ENCODE assay signal across 10 cellular contexts in the genomic region with DNA sequence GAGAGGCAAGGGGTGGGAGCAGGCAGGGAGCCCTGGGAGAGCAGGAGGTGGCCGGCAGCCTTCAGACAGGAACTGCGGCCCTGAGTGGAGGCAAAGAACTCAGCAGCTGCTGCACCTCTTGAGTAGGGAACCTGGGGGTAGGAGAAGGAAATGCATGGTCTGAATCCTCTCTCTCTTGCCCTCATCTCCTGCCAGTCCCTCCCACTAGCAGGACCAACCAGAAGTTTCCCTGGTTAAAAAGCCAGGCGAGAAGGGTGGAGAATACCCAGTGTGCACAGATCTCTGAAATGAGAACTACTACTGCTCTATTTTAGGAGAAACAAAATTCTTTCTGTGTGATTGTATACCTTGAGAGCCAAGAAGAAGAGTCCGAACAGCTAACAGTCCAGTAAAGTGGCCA. TPM values are rescaled to one million over a fixed set of nuclear protein-coding genes. Genes with fewer than 3 reads are reported as not detected.
DNase-seq lines count a peak whose midpoint lies in the region; ATAC-seq, FAIRE-seq and TF ChIP-seq lines count a peak whose summit lies in the region.
"Had no signal": no experiment of that assay in that cellular context is flagged by ENCODE, and none has a peak within 500 bp of the region (broad histone marks: within the 10 kb centered on the region; RNA-seq: fewer than 3 reads in every experiment).

No MANE protein-coding gene starts in this region.

- DNase-seq in A549 (ENCODE audit: low read depth in 1 of 2, low spot score in 1 of 2) (peak; percentile 34 to 47), NCI-H460 (ENCODE audit: extremely low read depth, low read depth) (peak; percentile 52), endodermal cell (peak; percentile 88), testis (no peak), NOMO-1 treated with DMSO at 0.1 percent for 48 hours (lab: John Stamatoyannopoulos, UW; ENCODE audit: unreplicated experiment) (no peak)
- no peak for DNase-seq in stimulated activated CD4-positive, alpha-beta T cell treated with anti-CD3 and anti-CD28 coated beads, Interleukin-15, amount 100 ng/mL, for 24 hours
- no peak for DNase-seq in effector memory CD4-positive, alpha-beta T cell
- DNase-seq: activated CD8-positive, alpha-beta memory T cell treated with anti-CD3 and anti-CD28 coated beads, Interleukin-2, amount 50 U/mL, for 48 hours; NCI-H187 treated with DMSO at 0.1 percent for 48 hours had no signal

- H3K27me3 ChIP-seq in endodermal cell (ENCODE audit: control insufficient read depth, insufficient read depth, low read length, poor library complexity, severe bottlenecking): no peaks in the 10 kb centered on the region
- H3K27me3 ChIP-seq in testis: no peaks in the 10 kb centered on the region
- no peaks in the 10 kb centered on the region for H3K27me3 ChIP-seq in effector memory CD4-positive, alpha-beta T cell (replicated peaks; ENCODE audit: control insufficient read depth, insufficient read depth, low read length, poor library complexity, severe bottlenecking)

- H3K9me3 ChIP-seq in A549: no peaks in the 10 kb centered on the region
- H3K9me3 ChIP-seq in endodermal cell (ENCODE audit: control insufficient read depth, low read length): no peaks in the 10 kb centered on the region
- no peaks in the 10 kb centered on the region for H3K9me3 ChIP-seq in mesodermal cell (ENCODE audit: control insufficient read depth, low read length)
- H3K9me3 ChIP-seq in testis: no peaks in the 10 kb centered on the region
- H3K9me3 ChIP-seq in effector memory CD4-positive, alpha-beta T cell (ENCODE audit: control insufficient read depth, low read length): no peaks in the 10 kb centered on the region

- peak; percentile 92 to 97 for ATAC-seq in A549

- TF ChIP-seq EP300 in A549 (IDR thresholded peaks at IDR 0.05): no peak

- FAIRE-seq in A549 (lab: Jason Lieb, UNC): no peak

- H3K4me3 ChIP-seq in A549 (no peak overlapping the region), endodermal cell (ENCODE audit: low read length) (no peak overlapping the region), mesodermal cell (ENCODE audit: extremely low read depth, insufficient read depth, low read length, poor library complexity, severe bottlenecking) (no peak overlapping the region), testis (no peak overlapping the region)
- no peak overlapping the region for H3K4me3 ChIP-seq in effector memory CD4-positive, alpha-beta T cell (ENCODE audit: insufficient read depth, low read depth, low read length, poor library complexity, severe bottlenecking)

- H3K36me3 Mint-ChIP-seq in endodermal cell (ENCODE audit: low read depth): peaks cover 24% of the 10 kb centered on the region

- no peak for TF ChIP-seq POLR2A in A549 (IDR thresholded peaks at IDR 0.05; ENCODE audit: low read length)
- TF ChIP-seq POLR2A in testis (IDR thresholded peaks at IDR 0.05): no peak

- TF ChIP-seq RAD21 in A549 (conservative IDR thresholded peaks at IDR 0.05 in 1 of 2, IDR thresholded peaks at IDR 0.05 in 1 of 2): no peak

- peak overlapping the region; percentile 79 for H3K27ac Mint-ChIP-seq in endodermal cell

- no peak overlapping the region for H3K9ac ChIP-seq in endodermal cell (ENCODE audit: extremely low read depth, low read length, poor library complexity, severe bottlenecking)

- H3K4me2 ChIP-seq in A549: peak overlapping the region; percentile 55

- H3K9me3 Mint-ChIP-seq in endodermal cell: no peaks in the 10 kb centered on the region

- H3K27me3 Mint-ChIP-seq in endodermal cell (ENCODE audit: insufficient read depth): no peaks in the 10 kb centered on the region

- 58% methylated on average over 4 of the region's 4 CpGs for WGBS in A549 (ENCODE audit: missing lambda C conversion rate)
- 59 to 75% methylated on average over 2 to 4 of the region's 4 CpGs for WGBS in endodermal cell (ENCODE audit: insufficient coverage in 1 of 2, insufficient read length in 1 of 2), 2 experiments
- WGBS in mesodermal cell (ENCODE audit: insufficient coverage in 2 of 2), 2 experiments: 17 to 46% methylated on average over 1 to 2 of the region's 4 CpGs
- WGBS in testis, 2 donors: 70 to 72% methylated on average over 4 of the region's 4 CpGs

- no peak overlapping the region for H3K4me3 Mint-ChIP-seq in endodermal cell

- H3K36me3 ChIP-seq in endodermal cell (ENCODE audit: control insufficient read depth, insufficient read depth, low read length): peaks cover 16% of the 10 kb centered on the region
- H3K36me3 ChIP-seq in mesodermal cell (ENCODE audit: control insufficient read depth, insufficient read depth, low read length): peaks cover 17% of the 10 kb centered on the region
- no peaks in the 10 kb centered on the region for H3K36me3 ChIP-seq in testis (ENCODE audit: low read depth, missing control alignments)
- peaks cover 8% of the 10 kb centered on the region for H3K36me3 ChIP-seq in effector memory CD4-positive, alpha-beta T cell (ENCODE audit: control insufficient read depth, insufficient read depth, low read length)

- TF ChIP-seq CTCF in A549 (IDR thresholded peaks at IDR 0.05) (no peak), endodermal cell (conservative IDR thresholded peaks at IDR 0.05) (no peak), testis (IDR thresholded peaks at IDR 0.05) (no peak)

- CTCF ChIA-PET in A549 (lab: Yijun Ruan, JAX): interaction anchor here (0.6 to 5.1 kb wide), 33 partner anchors 8 to 264 kb away, joined by 3 to 73 read pairs (median 9); partner anchors contain the start of gene SERPINB1

- peaks cover 8% of the 10 kb centered on the region for H3K4me1 Mint-ChIP-seq in endodermal cell

- POLR2A ChIA-PET in A549 (lab: Yijun Ruan, JAX): interaction anchor here (1.0 to 2.3 kb wide), 5 partner anchors 25 to 198 kb away, joined by 3 to 24 read pairs (median 5); partner anchors contain the start of genes SERPINB1 and WRNIP1

- H3K4me1 ChIP-seq in A549 (peaks cover 18% of the 10 kb centered on the region), endodermal cell (ENCODE audit: control insufficient read depth, insufficient read depth, low read length) (no peaks in the 10 kb centered on the region), mesodermal cell (ENCODE audit: control insufficient read depth, insufficient read depth, low read length, poor library complexity, severe bottlenecking) (peaks cover 23% of the 10 kb centered on the region), testis (no peaks in the 10 kb centered on the region)
- peaks cover 15% of the 10 kb centered on the region for H3K4me1 ChIP-seq in effector memory CD4-positive, alpha-beta T cell (ENCODE audit: control insufficient read depth, insufficient read depth, low read length, poor library complexity, severe bottlenecking)

- H3K27ac ChIP-seq in A549 (peak overlapping the region; percentile 36 to 63; a peak in 4 of 6 replicates), endodermal cell (ENCODE audit: low read depth, low read length) (no peak overlapping the region), mesodermal cell (ENCODE audit: low read depth, low read length, severe bottlenecking) (peak overlapping the region; percentile 44), testis (peak overlapping the region in 1 of 2 donors; percentile 39)
- no peak overlapping the region for H3K27ac ChIP-seq in effector memory CD4-positive, alpha-beta T cell (ENCODE audit: insufficient read depth, low read length, poor library complexity, severe bottlenecking)

- intact Hi-C loops in testis (cut with DNase I; ENCODE audit: low total_unique reads): no loop called here

RNA-seq across cellular contexts. Expression of gene WRNIP1, which starts 25.4 kb away (rescaled TPM):
- polyA plus RNA-seq in A549 (2011; rRNA removed): 27.7 and 34.6 TPM in 2 replicates
- polyA plus RNA-seq in A549 (2012; cell fraction: cytosol; rRNA removed): 41.3 and 45.5 TPM in 2 replicates
- polyA plus RNA-seq in A549 (2012; cell fraction: nucleus; rRNA removed): 41.6 and 48.5 TPM in 2 replicates
- 32.2 to 32.8 TPM (median 32.3 TPM) in 3 replicates for polyA plus RNA-seq in A549 (2017; fragmentation: RNase III; extraction: RNeasy Plus Mini Kit Qiagen cat#74134 plus additional on column Dnase treatment)
- 22.9 and 29.5 TPM in 2 replicates for polyA minus RNA-seq in A549 (2011; rRNA and poly(A)+ RNA removed)
- total RNA-seq in NCI-H460 (2014; rRNA removed; shearing (Covaris generic)): 53.0 and 61.5 TPM in 2 replicates
- polyA plus RNA-seq in NCI-H460 (2014; cell fraction: nucleus; rRNA removed): 60.5 and 70.7 TPM in 2 replicates
- 10 to 100 TPM; 30.8 to 33.2 TPM for total RNA-seq in endodermal cell
- 29.7 TPM for polyA plus RNA-seq in endodermal cell (2013, experiment 1 of 2)
- polyA plus RNA-seq in endodermal cell (2013, experiment 2 of 2): 28.8 TPM
- polyA plus RNA-seq in mesodermal cell (2013, experiment 1 of 2): 34.2 TPM
- 31.3 TPM for polyA plus RNA-seq in mesodermal cell (2013, experiment 2 of 2)
- 100 to 1,000 TPM in 1 of 2 donors, 10 to 100 TPM in 1; 95.8 to 102 TPM for total RNA-seq in testis
- polyA plus RNA-seq in testis (ENCODE audit: insufficient read depth, low read depth, low replicate concordance): 57.7 TPM

RNA-seq across cellular contexts. Expression of gene MYLK4, which starts 39.9 kb away (rescaled TPM):
- polyA plus RNA-seq in A549 (2011; rRNA removed): 0.21 and 0.32 TPM in 2 replicates
- 0.03 TPM in 2 replicates for polyA plus RNA-seq in A549 (2012; cell fraction: cytosol; rRNA removed)
- 0.05 and 0.10 TPM in 2 replicates for polyA plus RNA-seq in A549 (2012; cell fraction: nucleus; rRNA removed)
- polyA plus RNA-seq in A549 (2017; fragmentation: RNase III; extraction: RNeasy Plus Mini Kit Qiagen cat#74134 plus additional on column Dnase treatment): 0.14 to 0.16 TPM (median 0.14 TPM) in 3 replicates
- polyA minus RNA-seq in A549 (2011; rRNA and poly(A)+ RNA removed): 0.10 and 0.21 TPM in 2 replicates
- 0.09 and 0.27 TPM in 2 replicates for total RNA-seq in NCI-H460 (2014; rRNA removed; shearing (Covaris generic))
- 0.01 and 0.38 TPM in 2 replicates for polyA plus RNA-seq in NCI-H460 (2014; cell fraction: nucleus; rRNA removed)
- total RNA-seq in endodermal cell: under 1 TPM; 0.18 to 0.20 TPM
- polyA plus RNA-seq in endodermal cell (2013, experiment 1 of 2): 0.21 TPM
- 0.08 TPM for polyA plus RNA-seq in endodermal cell (2013, experiment 2 of 2)
- 0.22 TPM for polyA plus RNA-seq in mesodermal cell (2013, experiment 1 of 2)
- polyA plus RNA-seq in mesodermal cell (2013, experiment 2 of 2): 0.25 TPM
- total RNA-seq in testis: 1 to 10 TPM in 1 of 2 donors, under 1 TPM in 1; 0.71 to 1.5 TPM
- polyA plus RNA-seq in testis (ENCODE audit: insufficient read depth, low read depth, low replicate concordance): 0.62 TPM

RNA-seq across cellular contexts. Expression of gene SERPINB1, which starts 51.1 kb away (rescaled TPM):
- polyA plus RNA-seq in A549 (2011; rRNA removed) (98.6 and 135 TPM in 2 replicates), A549 (2017; fragmentation: RNase III; extraction: RNeasy Plus Mini Kit Qiagen cat#74134 plus additional on column Dnase treatment) (52.6 to 63.2 TPM (median 52.7 TPM) in 3 replicates), testis (ENCODE audit: insufficient read depth, low read depth, low replicate concordance) (19.4 TPM)
- polyA plus RNA-seq in A549 (2012; cell fraction: cytosol; rRNA removed): 19.2 and 22.3 TPM in 2 replicates
- polyA plus RNA-seq in A549 (2012; cell fraction: nucleus; rRNA removed): 9.1 and 11.2 TPM in 2 replicates
- polyA minus RNA-seq in A549 (2011; rRNA and poly(A)+ RNA removed): 39.0 and 42.9 TPM in 2 replicates
- total RNA-seq in NCI-H460 (2014; rRNA removed; shearing (Covaris generic)): 225 and 247 TPM in 2 replicates
- 81.5 and 84.6 TPM in 2 replicates for polyA plus RNA-seq in NCI-H460 (2014; cell fraction: nucleus; rRNA removed)
- total RNA-seq in endodermal cell (10 to 100 TPM; 30.6 to 38.5 TPM), testis (10 to 100 TPM; 15.0 to 19.6 TPM)
- 14.1 TPM for polyA plus RNA-seq in endodermal cell (2013, experiment 1 of 2)
- 18.4 TPM for polyA plus RNA-seq in endodermal cell (2013, experiment 2 of 2)
- polyA plus RNA-seq in mesodermal cell (2013, experiment 1 of 2): 26.2 TPM
- 29.6 TPM for polyA plus RNA-seq in mesodermal cell (2013, experiment 2 of 2)

Comparison
In these comparisons a context has a peak if more than half of its experiments do, and no peak if none do; other contexts are left out.
1. DNase-seq: peak in A549 (2 of 2), NCI-H460 (single experiment) and endodermal cell (single experiment); none in testis (single experiment), stimulated activated CD4-positive, alpha-beta T cell treated with anti-CD3 and anti-CD28 coated beads, Interleukin-15, amount 100 ng/mL, for 24 hours (single experiment), effector memory CD4-positive, alpha-beta T cell (0 of 3) and NOMO-1 treated with DMSO at 0.1 percent for 48 hours (single experiment).
2. H3K27ac ChIP-seq: peak in A549 (2 of 2) and mesodermal cell (single experiment); none in endodermal cell (single experiment) and effector memory CD4-positive, alpha-beta T cell (single experiment).